ENCODE assay signal across 17 cellular contexts in the genomic region with DNA sequence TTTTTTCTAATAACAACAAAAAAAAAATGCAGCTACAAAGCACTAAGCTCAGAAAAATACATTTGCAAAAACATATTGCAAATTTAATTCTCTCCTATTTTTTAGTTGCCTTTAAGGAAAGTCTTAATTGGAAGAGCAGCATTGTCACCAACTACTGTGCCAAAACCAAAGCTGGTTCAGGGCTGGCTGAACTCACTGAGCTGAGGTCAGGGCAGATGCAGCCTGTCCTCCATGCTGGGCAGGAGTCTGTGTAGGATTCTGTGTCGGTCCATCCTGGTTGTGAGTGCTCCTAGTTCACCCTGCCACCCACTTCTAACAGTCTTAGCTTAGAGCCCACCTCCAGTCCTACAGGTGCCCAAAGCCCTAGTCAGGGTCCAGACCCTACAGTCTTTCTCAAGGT.
DNase-seq lines count a peak whose midpoint lies in the region; ATAC-seq and TF ChIP-seq lines count a peak whose summit lies in the region.
"Had no signal": no experiment of that assay in that cellular context is flagged by ENCODE, and none has a peak within 500 bp of the region (broad histone marks: within the 10 kb centered on the region; RNA-seq: fewer than 3 reads in every experiment).

No MANE protein-coding gene starts in this region.

- DNase-seq in AG10803 (ENCODE audit: low read depth), result no peak
- no peak for DNase-seq in dorsolateral prefrontal cortex
- no peak for DNase-seq in HAP-1 (ENCODE audit: low spot score in 2 of 2)
- DNase-seq in NCI-H2196 treated with DMSO at 0.1 percent for 48 hours (lab: John Stamatoyannopoulos, UW; ENCODE audit: unreplicated experiment), result no peak
- DNase-seq in ascending aorta (ENCODE audit: low spot score in 2 of 2), result no peak
- DNase-seq: activated naive CD8-positive, alpha-beta T cell treated with anti-CD3 and anti-CD28 coated beads for 36 hours; CD4-positive, alpha-beta memory T cell; DMS79 treated with DMSO at 0.1 percent for 48 hours; effector CD8-positive, alpha-beta T cell; Karpas-422; mammary epithelial cell; NCI-H1417; stimulated activated CD4-positive, alpha-beta T cell treated with anti-CD3 and anti-CD28 coated beads, Interleukin-4, amount 100 ng/mL, for 1 hour had no signal

- H3K4me3 ChIP-seq in AG10803 (ENCODE audit: low read length) (no peak overlapping the region), dorsolateral prefrontal cortex (no peak overlapping the region), skin epidermis (no peak overlapping the region), HAP-1 (no peak overlapping the region), ascending aorta (no peak overlapping the region)
- H3K4me3 ChIP-seq: thoracic aorta had no signal

- H3K27ac ChIP-seq in dorsolateral prefrontal cortex, result peak overlapping the region in 38 of 59 donors; percentile 5 to 98 (median 48)
- H3K27ac ChIP-seq in layer of hippocampus (ENCODE audit: low read depth, low read length), result peak overlapping the region; percentile 22
- H3K27ac ChIP-seq in skin epidermis, result peak overlapping the region in 11 of 21 experiments; percentile 6 to 60 (median 39)
- H3K27ac ChIP-seq in ascending aorta, result peak overlapping the region in 1 of 2 donors; percentile 7
- H3K27ac ChIP-seq: thoracic aorta had no signal

- TF ChIP-seq CTCF in AG10803 (conservative IDR thresholded peaks at IDR 0.05; ENCODE audit: low read length) (peak; percentile 12), dorsolateral prefrontal cortex (IDR thresholded peaks at IDR 0.05 in 54 of 56, conservative IDR thresholded peaks at IDR 0.05 in 2 of 56; ENCODE audit: low read depth in 1 of 56, partially characterized antibody in 56 of 56) (peak in 3 of 56 donors; percentile 0 to 6 (median 1)), ascending aorta (IDR thresholded peaks at IDR 0.05) (no peak)

- no peaks in the 10 kb centered on the region for H3K4me1 ChIP-seq in HAP-1
- H3K4me1 ChIP-seq in ascending aorta, result peaks cover 0 to 10% of the 10 kb centered on the region in 2 donors

- in situ Hi-C loops in HAP-1 (cut with MboI; ENCODE audit: low sequenced_read_pairs), result no loop called here

- no peaks in the 10 kb centered on the region for H3K27me3 ChIP-seq in dorsolateral prefrontal cortex
- H3K27me3 ChIP-seq in layer of hippocampus (ENCODE audit: control insufficient read depth, insufficient read depth, low read length), result no peaks in the 10 kb centered on the region
- H3K27me3 ChIP-seq in HAP-1 (ENCODE audit: low read depth), result no peaks in the 10 kb centered on the region
- H3K27me3 ChIP-seq in ascending aorta, result no peaks in the 10 kb centered on the region

- H3K9me3 ChIP-seq in HAP-1 (no peaks in the 10 kb centered on the region), ascending aorta (no peaks in the 10 kb centered on the region)
- H3K9me3 ChIP-seq: thoracic aorta had no signal

- intact Hi-C loops in dorsolateral prefrontal cortex (cut with DNase I) (loop anchor here in 1 of 2 donors (10.0 kb wide), 1 partner anchor 67 kb away; the partner anchor contains the start of gene SPTBN1), ascending aorta (cut with DNase I) (loop anchor here (5.0 kb wide), 1 partner anchor 70 kb away; the partner anchor contains the start of gene SPTBN1)

- ATAC-seq in HG02884 (IDR thresholded peaks at IDR 0.05; ENCODE audit: unreplicated experiment), result no peak

- no peaks in the 10 kb centered on the region for H3K36me3 ChIP-seq in HAP-1 (replicated peaks)
- H3K36me3 ChIP-seq in ascending aorta, result no peaks in the 10 kb centered on the region
- H3K36me3 ChIP-seq: thoracic aorta had no signal
